Comparison of ENCODE assay signal across 7 cellular contexts in genomic region chr1:35079003-35079930, GRCh38. TPM values are rescaled to one million over a fixed set of nuclear protein-coding genes. Genes with fewer than 3 reads are reported as not detected.
DNase-seq lines count a peak whose midpoint lies in the region; ATAC-seq, FAIRE-seq and TF ChIP-seq lines count a peak whose summit lies in the region.

TSS of gene ZMYM1 (plus strand) at chr1:35079385. CDS start at chr1:35093988, 14,603 bp downstream.

- peak within 1 kb of the TSS; percentile 100 for H2AFZ ChIP-seq in GM12878 (ENCODE audit: control insufficient read depth, low read depth, low read length)

- TF ChIP-seq CTCF in GM12878 (IDR thresholded peaks at IDR 0.05 in 2 of 3, conservative IDR thresholded peaks at IDR 0.05 in 1 of 3; ENCODE audit: control insufficient read depth in 2 of 3, extremely low read depth in 1 of 3, insufficient read depth in 1 of 3, low read depth in 3 of 3, low read length in 3 of 3): no peak

- no peaks in the 10 kb centered on the region for H3K9me3 ChIP-seq in GM12878 (replicated peaks; ENCODE audit: control insufficient read depth, insufficient read depth, low read length)

- in situ Hi-C loops in GM12878 (cut with MboI): no loop called here

- H3K9ac ChIP-seq in GM12878 (ENCODE audit: control insufficient read depth, insufficient read depth, low read length): peak within 1 kb of the TSS; percentile 77

- peak; percentile 97 for FAIRE-seq in GM12878 (lab: Jason Lieb, UNC)

- POLR2A ChIA-PET in GM12878 (lab: Charles Lee): interaction anchor here (0.7 to 1.6 kb wide), 5 partner anchors 47 to 220 kb away, joined by 3 to 11 read pairs (median 3); partner anchors contain the start of genes SMIM12, TMEM35B and ZMYM6

- peak within 1 kb of the TSS; percentile 94 for H3K4me2 ChIP-seq in GM12878 (ENCODE audit: control insufficient read depth, insufficient read depth)

- intact Hi-C loops in GM12878 (cut with micrococcal nuclease; ENCODE audit: unreplicated experiment) (no loop called here), sciatic nerve (cut with DNase I) (no loop called here)

- TSS peak; percentile 98 for BruUV-seq in GM12878 (replicated peaks; lab: Mats Ljungman, UMichigan)

- H3K79me2 ChIP-seq in GM12878 (ENCODE audit: control insufficient read depth, insufficient read depth, low read length): no peaks in the 10 kb centered on the region

- peak; percentile 49 to 71 for DNase-seq in NCI-H187 (lab: John Stamatoyannopoulos, UW)
- peak; percentile 68 for DNase-seq in T-helper 9 cell
- DNase-seq in GM12878 (ENCODE audit: low read depth, low spot score): peak; percentile 63
- DNase-seq in iPS DF 19.7 (ENCODE audit: low read depth, low spot score): peak; percentile 76
- peak; percentile 91 for DNase-seq in sciatic nerve (ENCODE audit: low spot score)

- TF ChIP-seq POLR2A in GM12878 (IDR thresholded peaks at IDR 0.05; ENCODE audit: low read depth, low read length): peak; percentile 73

- H3K27ac ChIP-seq in GM12878 (ENCODE audit: control insufficient read depth, insufficient read depth): peak within 1 kb of the TSS; percentile 60

- RAD21 ChIA-PET in GM12878 (lab: Charles Lee; ENCODE audit: unreplicated experiment): interaction anchor here (0.6 to 1.6 kb wide), 8 partner anchors 49 to 804 kb away, joined by 3 to 8 read pairs (median 4); partner anchors contain the start of genes AGO1 and TMEM35B

- ATAC-seq in GM18502 (IDR thresholded peaks at IDR 0.05; ENCODE audit: poor library complexity, unreplicated experiment) (peak; percentile 92), HG02885 (IDR thresholded peaks at IDR 0.05; ENCODE audit: poor library complexity, unreplicated experiment) (peak; percentile 89), GM12878 (peak; percentile 99), sciatic nerve (peak; percentile 98)

- peak within 1 kb of the TSS; percentile 66 for H3K4me3 ChIP-seq in GM12878

- no peaks in the 10 kb centered on the region for H3K36me3 ChIP-seq in GM12878 (ENCODE audit: control insufficient read depth in 2 of 2, insufficient read depth in 2 of 2, low read length in 1 of 2)

- H4K20me1 ChIP-seq in GM12878 (ENCODE audit: control insufficient read depth, insufficient read depth): no peaks in the 10 kb centered on the region

- TF ChIP-seq EP300 in GM12878 (IDR thresholded peaks at IDR 0.05; ENCODE audit: borderline replicate concordance in 1 of 2, control insufficient read depth in 1 of 2, low read depth in 2 of 2, low read length in 2 of 2): peak in 1 of 2 experiments; percentile 39; a peak in 1 of 4 replicates

- CTCF ChIA-PET in GM12878 (lab: Yijun Ruan, JAX): interaction anchor here (0.6 to 1.5 kb wide), 6 partner anchors 93 to 960 kb away, joined by 3 to 4 read pairs (median 3); no protein-coding TSS in a partner anchor

- 1% methylated on average over 52 of the region's 52 CpGs for WGBS in GM12878 (ENCODE audit: insufficient coverage, insufficient replicate concordance, low lambda C conversion rate, missing lambda C conversion rate)

- H3K27me3 ChIP-seq in GM12878 (replicated peaks in 1 of 2; ENCODE audit: control insufficient read depth in 2 of 2, insufficient read depth in 2 of 2, low read length in 1 of 2): no peaks in the 10 kb centered on the region

- no peak; the same call in 1 of the 2 replicates for TF ChIP-seq RAD21 in GM12878 (IDR thresholded peaks at IDR 0.05; ENCODE audit: insufficient read depth, low read depth, low read length)

- SMC1A ChIA-PET in GM12878 (lab: Charles Lee; ENCODE audit: uncharacterized antibody, unreplicated experiment): interaction anchor here (0.6 to 2.1 kb wide), 10 partner anchors 12 to 701 kb away, joined by 3 to 4 read pairs (median 3); partner anchors contain the start of gene ZMYM6

- no peaks in the 10 kb centered on the region; the same call in 1 of the 2 replicates for H3K4me1 ChIP-seq in GM12878 (ENCODE audit: control insufficient read depth, insufficient read depth, low read length)

TF ChIP-seq in GM12878, 131 proteins besides CTCF, POLR2A, EP300 and RAD21 (continues in another document):
- no peak for TF ChIP-seq KAT2A (conservative IDR thresholded peaks at IDR 0.05; ENCODE audit: control insufficient read depth, low read depth, low read length)
- TF ChIP-seq, protein P1, sequence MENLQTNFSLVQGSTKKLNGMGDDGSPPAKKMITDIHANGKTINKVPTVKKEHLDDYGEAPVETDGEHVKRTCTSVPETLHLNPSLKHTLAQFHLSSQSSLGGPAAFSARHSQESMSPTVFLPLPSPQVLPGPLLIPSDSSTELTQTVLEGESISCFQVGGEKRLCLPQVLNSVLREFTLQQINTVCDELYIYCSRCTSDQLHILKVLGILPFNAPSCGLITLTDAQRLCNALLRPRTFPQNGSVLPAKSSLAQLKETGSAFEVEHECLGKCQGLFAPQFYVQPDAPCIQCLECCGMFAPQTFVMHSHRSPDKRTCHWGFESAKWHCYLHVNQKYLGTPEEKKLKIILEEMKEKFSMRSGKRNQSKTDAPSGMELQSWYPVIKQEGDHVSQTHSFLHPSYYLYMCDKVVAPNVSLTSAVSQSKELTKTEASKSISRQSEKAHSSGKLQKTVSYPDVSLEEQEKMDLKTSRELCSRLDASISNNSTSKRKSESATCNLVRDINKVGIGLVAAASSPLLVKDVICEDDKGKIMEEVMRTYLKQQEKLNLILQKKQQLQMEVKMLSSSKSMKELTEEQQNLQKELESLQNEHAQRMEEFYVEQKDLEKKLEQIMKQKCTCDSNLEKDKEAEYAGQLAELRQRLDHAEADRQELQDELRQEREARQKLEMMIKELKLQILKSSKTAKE (IDR thresholded peaks at IDR 0.05; ENCODE audit: low read depth, poor library complexity, severe bottlenecking): peak; percentile 59
- peak; percentile 14 for TF ChIP-seq MEF2B (IDR thresholded peaks at IDR 0.05; ENCODE audit: partially characterized antibody, poor library complexity, severe bottlenecking)
- TF ChIP-seq, protein P2, sequence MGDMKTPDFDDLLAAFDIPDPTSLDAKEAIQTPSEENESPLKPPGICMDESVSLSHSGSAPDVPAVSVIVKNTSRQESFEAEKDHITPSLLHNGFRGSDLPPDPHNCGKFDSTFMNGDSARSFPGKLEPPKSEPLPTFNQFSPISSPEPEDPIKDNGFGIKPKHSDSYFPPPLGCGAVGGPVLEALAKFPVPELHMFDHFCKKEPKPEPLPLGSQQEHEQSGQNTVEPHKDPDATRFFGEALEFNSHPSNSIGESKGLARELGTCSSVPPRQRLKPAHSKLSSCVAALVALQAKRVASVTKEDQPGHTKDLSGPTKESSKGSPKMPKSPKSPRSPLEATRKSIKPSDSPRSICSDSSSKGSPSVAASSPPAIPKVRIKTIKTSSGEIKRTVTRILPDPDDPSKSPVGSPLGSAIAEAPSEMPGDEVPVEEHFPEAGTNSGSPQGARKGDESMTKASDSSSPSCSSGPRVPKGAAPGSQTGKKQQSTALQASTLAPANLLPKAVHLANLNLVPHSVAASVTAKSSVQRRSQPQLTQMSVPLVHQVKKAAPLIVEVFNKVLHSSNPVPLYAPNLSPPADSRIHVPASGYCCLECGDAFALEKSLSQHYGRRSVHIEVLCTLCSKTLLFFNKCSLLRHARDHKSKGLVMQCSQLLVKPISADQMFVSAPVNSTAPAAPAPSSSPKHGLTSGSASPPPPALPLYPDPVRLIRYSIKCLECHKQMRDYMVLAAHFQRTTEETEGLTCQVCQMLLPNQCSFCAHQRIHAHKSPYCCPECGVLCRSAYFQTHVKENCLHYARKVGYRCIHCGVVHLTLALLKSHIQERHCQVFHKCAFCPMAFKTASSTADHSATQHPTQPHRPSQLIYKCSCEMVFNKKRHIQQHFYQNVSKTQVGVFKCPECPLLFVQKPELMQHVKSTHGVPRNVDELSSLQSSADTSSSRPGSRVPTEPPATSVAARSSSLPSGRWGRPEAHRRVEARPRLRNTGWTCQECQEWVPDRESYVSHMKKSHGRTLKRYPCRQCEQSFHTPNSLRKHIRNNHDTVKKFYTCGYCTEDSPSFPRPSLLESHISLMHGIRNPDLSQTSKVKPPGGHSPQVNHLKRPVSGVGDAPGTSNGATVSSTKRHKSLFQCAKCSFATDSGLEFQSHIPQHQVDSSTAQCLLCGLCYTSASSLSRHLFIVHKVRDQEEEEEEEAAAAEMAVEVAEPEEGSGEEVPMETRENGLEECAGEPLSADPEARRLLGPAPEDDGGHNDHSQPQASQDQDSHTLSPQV (IDR thresholded peaks at IDR 0.05): no peak
- TF ChIP-seq NRF1 (conservative IDR thresholded peaks at IDR 0.05; ENCODE audit: low read depth, low read length): peak; percentile 92
- TF ChIP-seq RB1 (IDR thresholded peaks at IDR 0.05; ENCODE audit: borderline replicate concordance): peak; percentile 64; the same call in 1 of the 2 replicates
- peak; percentile 48 for TF ChIP-seq SMAD5 (IDR thresholded peaks at IDR 0.05; ENCODE audit: low read depth)
- TF ChIP-seq TCF3 (IDR thresholded peaks at IDR 0.05; ENCODE audit: borderline replicate concordance, insufficient read depth, low read depth, low read length): peak; percentile 25; the same call in 1 of the 2 replicates
- TF ChIP-seq, protein P3, sequence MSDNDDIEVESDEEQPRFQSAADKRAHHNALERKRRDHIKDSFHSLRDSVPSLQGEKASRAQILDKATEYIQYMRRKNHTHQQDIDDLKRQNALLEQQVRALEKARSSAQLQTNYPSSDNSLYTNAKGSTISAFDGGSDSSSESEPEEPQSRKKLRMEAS (IDR thresholded peaks at IDR 0.05; ENCODE audit: low read depth, low read length): peak; percentile 51; the same call in 1 of the 2 replicates
- 0 out of 2 replicates have a peak, but pooled peaks have one; percentile 8 for TF ChIP-seq IRF4 (IDR thresholded peaks at IDR 0.05; ENCODE audit: low read depth, low read length)

RNA-seq across cellular contexts. Expression of gene ZMYM1, which starts in this region (rescaled TPM):
- 13.1 and 23.6 TPM in 2 replicates for total RNA-seq in GM12878 (2013; cell fraction: nucleolus; rRNA removed)
- total RNA-seq in GM12878 (2014; rRNA removed) (0.96 and 3.9 TPM in 2 replicates), GM12878 (2014; rRNA removed; fragmentation: Illumina TruSeq; extraction: Trizol) (1.7 and 2.3 TPM in 2 replicates), GM12878 (2021) (1.8 and 2.6 TPM in 2 replicates), sciatic nerve (18.2 TPM)
- 0.31 TPM for polyA plus RNA-seq in GM12878 (2011; ENCODE audit: low read depth)
- polyA plus RNA-seq in GM12878 (2011; rRNA removed) (5.0 and 5.2 TPM in 2 replicates), GM12878 (2014; fragmentation: Illumina TruSeq; extraction: Trizol) (1.6 and 2.0 TPM in 2 replicates), GM12878 (2014; fragmentation: Nextera tagmentation; extraction: Ambion mirVana) (1 to 10 TPM in 1 of 2 experiments, under 1 TPM in 1; 0.68 to 2.1 TPM), GM12878 (2014; rRNA removed) (0.58 and 0.89 TPM in 2 replicates), GM12878 (2016; fragmentation: Nextera tagmentation; extraction: Ambion mirVana) (1 to 10 TPM in 1 of 2 experiments, under 1 TPM in 1; 0.45 to 1.1 TPM)
- polyA plus RNA-seq in GM12878 (2011; cell fraction: cytosol; rRNA removed): 1.4 and 3.1 TPM in 2 replicates
- polyA plus RNA-seq in GM12878 (2011; cell fraction: nucleus; rRNA removed): 2.3 and 3.7 TPM in 2 replicates
- 0.66 and 0.94 TPM in 2 replicates for polyA plus RNA-seq in GM12878 (2012)
- 5.5 and 9.3 TPM in 2 replicates for polyA minus RNA-seq in GM12878 (2011; rRNA and poly(A)+ RNA removed)
- polyA minus RNA-seq in GM12878 (2011; cell fraction: cytosol; rRNA and poly(A)+ RNA removed): 2.5 and 4.6 TPM in 2 replicates
- polyA minus RNA-seq in GM12878 (2011; cell fraction: nucleus; rRNA and poly(A)+ RNA removed): 1.6 and 3.0 TPM in 2 replicates

Comparison
In these comparisons a context has a peak if more than half of its experiments do, and no peak if none do; other contexts are left out.
1. Peak in every context shown above with its lines: DNase-seq, ATAC-seq, H3K4me3 ChIP-seq and H3K27ac ChIP-seq.